ENCODE assay signal across 8 cellular contexts in the genomic region with DNA sequence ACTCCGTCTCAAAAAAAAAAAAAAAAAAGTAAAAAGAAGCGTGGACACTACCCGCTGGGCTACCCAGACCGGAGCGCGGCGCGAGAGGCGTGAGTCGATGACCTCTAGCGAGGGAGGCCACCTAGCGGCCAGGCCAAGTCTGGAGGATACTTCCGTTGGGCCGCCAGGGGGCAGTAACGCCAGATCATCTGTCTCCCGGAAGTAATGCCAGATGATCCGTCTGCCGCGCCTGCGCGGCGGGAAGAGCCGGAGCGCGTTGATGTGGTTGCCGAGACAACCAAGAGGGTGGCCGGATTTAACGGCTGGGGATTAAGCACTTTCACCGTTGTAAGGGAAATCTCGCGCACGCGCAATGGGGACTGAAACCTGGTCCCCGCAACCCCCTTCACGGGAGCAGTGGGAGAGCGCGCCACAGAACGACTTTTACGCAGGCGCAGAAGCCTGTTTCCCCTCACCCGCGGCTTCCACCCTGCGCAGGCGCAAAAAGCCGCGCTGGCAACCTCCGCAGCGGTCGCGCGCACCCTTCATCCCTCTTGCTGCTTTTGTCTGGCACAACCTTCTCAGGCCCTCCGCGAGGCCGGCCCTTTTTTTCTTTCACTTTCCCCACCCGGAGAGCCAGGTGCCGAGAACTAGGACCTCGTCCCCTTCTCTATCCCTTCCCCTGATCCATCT. TPM values are rescaled to one million over a fixed set of nuclear protein-coding genes. Genes with fewer than 3 reads are reported as not detected.
DNase-seq lines count a peak whose midpoint lies in the region; ATAC-seq lines count a peak whose summit lies in the region.

No MANE protein-coding gene starts in this region.

- DNase-seq in Caki2 (ENCODE audit: low read depth) (peak; percentile 99), HT-29 (ENCODE audit: low spot score) (peak; percentile 100), NK-92 (lab: John Stamatoyannopoulos, UW; ENCODE audit: unreplicated experiment) (peak; percentile 97), memory B cell (ENCODE audit: low spot score in 2 of 2) (peak; percentile 97 to 99)
- peak; percentile 99 for DNase-seq in activated CD8-positive, alpha-beta memory T cell treated with anti-CD3 and anti-CD28 coated beads for 24 hours
- peak; percentile 100 for DNase-seq in effector CD8-positive, alpha-beta T cell (lab: John Stamatoyannopoulos, UW)
- DNase-seq in stimulated activated CD8-positive, alpha-beta memory T cell treated with anti-CD3 and anti-CD28 coated beads, Interleukin-12 subunit alpha, Interleukin-12 subunit beta, amount 100 ng/mL, for 1 hour (ENCODE audit: low read depth), result peak; percentile 100

- H3K27me3 Mint-ChIP-seq in memory B cell, result no peaks in the 10 kb centered on the region

- no peaks in the 10 kb centered on the region for H3K9me3 Mint-ChIP-seq in memory B cell

- peaks cover 9% of the 10 kb centered on the region for H3K36me3 Mint-ChIP-seq in memory B cell

- peak overlapping the region; percentile 98 for H3K27ac Mint-ChIP-seq in memory B cell

- ATAC-seq in GM21360 (IDR thresholded peaks at IDR 0.05; ENCODE audit: unreplicated experiment) (peak; percentile 36), memory B cell (ENCODE audit: low read depth) (peak; percentile 54)

- peaks cover 39% of the 10 kb centered on the region for H3K4me1 Mint-ChIP-seq in memory B cell

- peak overlapping the region; percentile 97 for H3K4me3 Mint-ChIP-seq in memory B cell

- in situ Hi-C loops in Caki2 (cut with HindIII; ENCODE audit: low pct_unique_long_range_greater_than_20kb, low sequenced_read_pairs), result no loop called here

RNA-seq across cellular contexts. Expression of a gene that starts 1.0 kb away (rescaled TPM):
- total RNA-seq in Caki2 (2014; rRNA removed; shearing (Covaris generic); ENCODE audit: low replicate concordance), result 129 and 183 TPM in 2 replicates
- total RNA-seq in HT-29 (2014; rRNA removed; shearing (Covaris generic)), result 799 and 894 TPM in 2 replicates

RNA-seq across cellular contexts. Expression of a gene that starts 5.8 kb away (rescaled TPM):
- total RNA-seq in Caki2 (2014; rRNA removed; shearing (Covaris generic); ENCODE audit: low replicate concordance), result 7.8 and 9.3 TPM in 2 replicates
- 9.7 and 11.4 TPM in 2 replicates for total RNA-seq in HT-29 (2014; rRNA removed; shearing (Covaris generic))

RNA-seq across cellular contexts. Expression of a gene that starts 10.3 kb away (rescaled TPM):
- total RNA-seq in Caki2 (2014; rRNA removed; shearing (Covaris generic); ENCODE audit: low replicate concordance), result 10.8 and 23.3 TPM in 2 replicates
- 40.9 and 43.2 TPM in 2 replicates for total RNA-seq in HT-29 (2014; rRNA removed; shearing (Covaris generic))

RNA-seq across cellular contexts. Expression of a gene that starts 13.0 kb away (rescaled TPM):
- 2.3 and 12.1 TPM in 2 replicates for total RNA-seq in Caki2 (2014; rRNA removed; shearing (Covaris generic); ENCODE audit: low replicate concordance)
- 16.1 and 18.8 TPM in 2 replicates for total RNA-seq in HT-29 (2014; rRNA removed; shearing (Covaris generic))

RNA-seq across cellular contexts. Expression of a gene that starts 21.2 kb away (rescaled TPM):
- 117 and 123 TPM in 2 replicates for total RNA-seq in Caki2 (2014; rRNA removed; shearing (Covaris generic); ENCODE audit: low replicate concordance)
- 195 and 216 TPM in 2 replicates for total RNA-seq in HT-29 (2014; rRNA removed; shearing (Covaris generic))

Comparison
In these comparisons a context has a peak if more than half of its experiments do, and no peak if none do; other contexts are left out.
1. Peak in every context shown above with its lines: DNase-seq and ATAC-seq.